ENCODE assay signal across 12 cellular contexts in the genomic region with DNA sequence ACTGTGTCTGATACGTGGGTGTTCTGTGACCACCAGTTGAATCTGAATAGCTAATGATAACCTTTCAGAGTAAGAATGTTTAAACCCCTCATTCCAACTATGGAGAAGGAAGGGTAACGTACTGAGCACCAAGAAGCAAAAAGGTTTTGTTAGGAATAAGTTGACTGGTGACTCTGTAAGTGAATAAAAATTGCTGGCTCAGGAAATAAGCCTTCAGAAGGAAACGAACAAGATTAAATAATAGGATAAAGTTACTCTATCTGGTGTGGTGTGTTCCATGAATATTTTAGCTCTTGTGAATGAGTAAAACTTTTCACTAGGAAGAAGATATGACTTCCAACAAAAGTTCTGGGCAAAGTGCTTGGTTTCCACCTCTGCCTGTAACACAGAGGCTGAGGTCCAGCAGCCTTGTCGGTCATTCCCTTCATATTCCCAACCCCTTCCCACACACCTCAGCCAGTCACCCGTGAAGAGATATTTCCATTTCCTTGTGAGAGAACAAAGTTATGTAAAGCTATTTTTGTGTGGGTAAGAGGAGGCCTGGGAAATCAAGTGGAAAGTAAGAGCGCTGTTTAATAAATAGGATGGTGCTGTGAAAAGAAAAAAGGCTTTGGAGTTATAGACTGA. TPM values are rescaled to one million over a fixed set of nuclear protein-coding genes. Genes with fewer than 3 reads are reported as not detected.
DNase-seq lines count a peak whose midpoint lies in the region; ATAC-seq and TF ChIP-seq lines count a peak whose summit lies in the region.
"Had no signal": no experiment of that assay in that cellular context is flagged by ENCODE, and none has a peak within 500 bp of the region (broad histone marks: within the 10 kb centered on the region; RNA-seq: fewer than 3 reads in every experiment).

No MANE protein-coding gene starts in this region.

- H3K4me3 ChIP-seq in Loucy (ENCODE audit: low read length, poor library complexity, severe bottlenecking), result no peak overlapping the region
- H3K4me3 ChIP-seq in adipocyte (ENCODE audit: low read length), result no peak overlapping the region
- H3K4me3 ChIP-seq: pancreas, testis had no signal

- H4K20me1 ChIP-seq in Loucy (ENCODE audit: insufficient read depth, low read length, poor library complexity, severe bottlenecking), result no peaks in the 10 kb centered on the region

- H2AFZ ChIP-seq in Loucy (ENCODE audit: low read length), result no peak overlapping the region

- 0 out of 2 replicates have a peak, but pooled peaks cover 5% of the 10 kb centered on the region for H3F3A ChIP-seq in Loucy (ENCODE audit: low read depth)

- POLR2A ChIA-PET in naive thymus-derived CD8-positive, alpha-beta T cell (lab: Charles Lee), result interaction anchor here (0.6 to 3.7 kb wide), 10 partner anchors 8 to 123 kb away, joined by 3 to 27 read pairs (median 4); a partner anchor contains a TSS

- H3K4me2 ChIP-seq in Loucy (ENCODE audit: low read depth, low read length, poor library complexity, severe bottlenecking), result peak overlapping the region; percentile 55

- no peaks in the 10 kb centered on the region for H3K9me2 ChIP-seq in Loucy (replicated peaks; ENCODE audit: low read depth, low read length)

- H3K27me3 ChIP-seq in Loucy (ENCODE audit: insufficient read depth, low read length, poor library complexity, severe bottlenecking) (no peaks in the 10 kb centered on the region), adipocyte (replicated peaks; ENCODE audit: control insufficient read depth, insufficient read depth, low read length) (no peaks in the 10 kb centered on the region)
- H3K27me3 ChIP-seq: pancreas, testis had no signal

- H3K27me3 Mint-ChIP-seq in T-helper 1 cell treated with Interleukin-12 subunit alpha and Interleukin-12 subunit beta and Interleukin-4 antibody, amounts not matched to agents 30 μg/mL and 1 μg/mL, for 36 hours (ENCODE audit: low read depth), result no peaks in the 10 kb centered on the region
- H3K27me3 Mint-ChIP-seq in naive thymus-derived CD8-positive, alpha-beta T cell, result no peaks in the 10 kb centered on the region

- ATAC-seq in naive thymus-derived CD8-positive, alpha-beta T cell, result no peak
- ATAC-seq in HG03175 (IDR thresholded peaks at IDR 0.05; ENCODE audit: unreplicated experiment) (no peak), GM21786 (IDR thresholded peaks at IDR 0.05; ENCODE audit: unreplicated experiment) (no peak)
- ATAC-seq: pancreas had no signal

- H3K9me3 ChIP-seq in Loucy (ENCODE audit: insufficient read depth, low read depth, low read length), result no peaks in the 10 kb centered on the region
- no peaks in the 10 kb centered on the region for H3K9me3 ChIP-seq in adipocyte (ENCODE audit: control insufficient read depth, low read length)
- H3K9me3 ChIP-seq: pancreas, testis had no signal

- peaks cover 41% of the 10 kb centered on the region for H3K4me1 Mint-ChIP-seq in T-helper 1 cell treated with Interleukin-12 subunit alpha and Interleukin-12 subunit beta and Interleukin-4 antibody, amounts not matched to agents 30 μg/mL and 1 μg/mL, for 36 hours (ENCODE audit: low read depth)
- peaks cover 20 to 52% (median 48%) of the 10 kb centered on the region in 4 donors for H3K4me1 Mint-ChIP-seq in naive thymus-derived CD8-positive, alpha-beta T cell

- peak overlapping the region; percentile 9 for H3K4me3 Mint-ChIP-seq in T-helper 1 cell treated with Interleukin-12 subunit alpha and Interleukin-12 subunit beta and Interleukin-4 antibody, amounts not matched to agents 30 μg/mL and 1 μg/mL, for 36 hours
- H3K4me3 Mint-ChIP-seq in naive thymus-derived CD8-positive, alpha-beta T cell, result peak overlapping the region; percentile 12 to 68 (median 58)

- DNase-seq in T-helper 1 cell (no peak), adipocyte (ENCODE audit: low read depth) (no peak), DMS114 treated with DMSO at 0.1 percent for 48 hours (lab: John Stamatoyannopoulos, UW; ENCODE audit: unreplicated experiment) (no peak)
- DNase-seq in naive thymus-derived CD8-positive, alpha-beta T cell, result no peak
- DNase-seq: mammary epithelial cell; pancreas; stimulated activated CD4-positive, alpha-beta T cell treated with anti-CD3 and anti-CD28 coated beads, Interleukin-12 subunit alpha, Interleukin-12 subunit beta, amount 100 ng/mL, for 4 hours; testis had no signal

- peaks cover 50% of the 10 kb centered on the region for H3K9me3 Mint-ChIP-seq in T-helper 1 cell treated with Interleukin-12 subunit alpha and Interleukin-12 subunit beta and Interleukin-4 antibody, amounts not matched to agents 30 μg/mL and 1 μg/mL, for 36 hours
- H3K9me3 Mint-ChIP-seq in naive thymus-derived CD8-positive, alpha-beta T cell, result peaks cover 0 to 24% (median 7%) of the 10 kb centered on the region in 9 donors

- peaks cover 16% of the 10 kb centered on the region for H3K4me1 ChIP-seq in Loucy (ENCODE audit: insufficient read depth, low read length, poor library complexity, severe bottlenecking)
- peaks cover 17% of the 10 kb centered on the region for H3K4me1 ChIP-seq in adipocyte (ENCODE audit: control insufficient read depth, insufficient read depth, low read length)
- H3K4me1 ChIP-seq: pancreas, testis had no signal

- no peak for TF ChIP-seq CTCF in Loucy (conservative IDR thresholded peaks at IDR 0.05; ENCODE audit: low read length)

- H3K9ac ChIP-seq in Loucy (ENCODE audit: low read depth, low read length, poor library complexity, severe bottlenecking), result no peak overlapping the region
- peak overlapping the region; percentile 42 for H3K9ac ChIP-seq in adipocyte (ENCODE audit: low read length)

- peak overlapping the region; percentile 73 for H3K27ac Mint-ChIP-seq in T-helper 1 cell treated with Interleukin-12 subunit alpha and Interleukin-12 subunit beta and Interleukin-4 antibody, amounts not matched to agents 30 μg/mL and 1 μg/mL, for 36 hours
- peak overlapping the region in 9 of 10 donors; percentile 15 to 88 (median 71) for H3K27ac Mint-ChIP-seq in naive thymus-derived CD8-positive, alpha-beta T cell

- H3K36me3 ChIP-seq in Loucy (ENCODE audit: insufficient read depth, low read length), result no peaks in the 10 kb centered on the region
- H3K36me3 ChIP-seq in adipocyte (ENCODE audit: control insufficient read depth, insufficient read depth, low read length, severe bottlenecking), result no peaks in the 10 kb centered on the region
- H3K36me3 ChIP-seq: pancreas had no signal

- peaks cover 30% of the 10 kb centered on the region for H3K36me3 Mint-ChIP-seq in T-helper 1 cell treated with Interleukin-12 subunit alpha and Interleukin-12 subunit beta and Interleukin-4 antibody, amounts not matched to agents 30 μg/mL and 1 μg/mL, for 36 hours (ENCODE audit: low read depth)
- H3K36me3 Mint-ChIP-seq in naive thymus-derived CD8-positive, alpha-beta T cell, result peaks cover 0 to 13% (median 4%) of the 10 kb centered on the region in 3 donors

- H3K79me2 ChIP-seq in Loucy (ENCODE audit: insufficient read depth, low read length), result no peaks in the 10 kb centered on the region

RNA-seq across cellular contexts. Expression of a gene that starts 47.1 kb away (rescaled TPM):
- total RNA-seq in naive thymus-derived CD8-positive, alpha-beta T cell, result 10 to 100 TPM; 83.9 TPM
- 100 to 1,000 TPM in 1 of 3 donors, 10 to 100 TPM in 2; 74.6 to 100 (median 97.6) TPM for polyA plus RNA-seq in naive thymus-derived CD8-positive, alpha-beta T cell
